Comparison of ENCODE assay signal across 13 cellular contexts in genomic region chr17:75645501-75645888, GRCh38. TPM values are rescaled to one million over a fixed set of nuclear protein-coding genes. Genes with fewer than 3 reads are reported as not detected.
DNase-seq lines count a peak whose midpoint lies in the region; ATAC-seq and TF ChIP-seq lines count a peak whose summit lies in the region.
"Had no signal": no experiment of that assay in that cellular context is flagged by ENCODE, and none has a peak within 500 bp of the region (broad histone marks: within the 10 kb centered on the region; RNA-seq: fewer than 3 reads in every experiment).

No MANE protein-coding gene starts in this region.

- H3K36me3 Mint-ChIP-seq in T-helper 2 cell treated with Interferon-gamma antibody and Interleukin-4, amounts not matched to agents 5 μg/mL and 100 μg/mL, for 36 hours (ENCODE audit: low read depth): no peaks in the 10 kb centered on the region

- H3K9me2 ChIP-seq in MM.1S (replicated peaks; ENCODE audit: insufficient read depth, low read length): no peaks in the 10 kb centered on the region

- H3F3A ChIP-seq in MM.1S (ENCODE audit: insufficient read depth, low read length): peaks cover 32% of the 10 kb centered on the region

- H3K27ac ChIP-seq in BLaER1 (peak overlapping the region; percentile 82), MM.1S (ENCODE audit: low read length) (peak overlapping the region; percentile 97), caudate nucleus (ENCODE audit: low read depth, low read length) (peak overlapping the region; percentile 99), mesodermal cell (ENCODE audit: low read depth, low read length, severe bottlenecking) (peak overlapping the region; percentile 47)
- H3K27ac ChIP-seq: psoas muscle, thoracic aorta, WERI-Rb-1 had no signal

- H3K9ac ChIP-seq in BLaER1: peak overlapping the region; percentile 48; the same call in 1 of the 2 replicates
- H3K9ac ChIP-seq in MM.1S (ENCODE audit: low read length): peak overlapping the region; percentile 75

- H3K4me1 ChIP-seq in BLaER1 (peaks cover 29% of the 10 kb centered on the region), MM.1S (ENCODE audit: low read length) (peaks cover 48% of the 10 kb centered on the region), mesodermal cell (ENCODE audit: control insufficient read depth, insufficient read depth, low read length, poor library complexity, severe bottlenecking) (peaks cover 16% of the 10 kb centered on the region)
- H3K4me1 ChIP-seq: psoas muscle had no signal

- no peaks in the 10 kb centered on the region for H3K9me3 Mint-ChIP-seq in T-helper 2 cell treated with Interferon-gamma antibody and Interleukin-4, amounts not matched to agents 5 μg/mL and 100 μg/mL, for 36 hours
- H3K9me3 Mint-ChIP-seq: CD8-positive, alpha-beta T cell had no signal

- no peak overlapping the region for H3K27ac Mint-ChIP-seq in T-helper 2 cell treated with Interferon-gamma antibody and Interleukin-4, amounts not matched to agents 5 μg/mL and 100 μg/mL, for 36 hours

- 75 to 80% methylated on average over 6 of the region's 7 CpGs for WGBS in mesodermal cell (ENCODE audit: insufficient coverage in 2 of 2), 2 experiments

- H3K4me3 Mint-ChIP-seq in T-helper 2 cell treated with Interferon-gamma antibody and Interleukin-4, amounts not matched to agents 5 μg/mL and 100 μg/mL, for 36 hours: no peak overlapping the region
- H3K4me3 Mint-ChIP-seq: CD8-positive, alpha-beta T cell had no signal

- H3K27me3 ChIP-seq in BLaER1: no peaks in the 10 kb centered on the region
- no peaks in the 10 kb centered on the region for H3K27me3 ChIP-seq in MM.1S (replicated peaks; ENCODE audit: insufficient read depth, low read length)

- DNase-seq in MM.1S: peak; percentile 86
- DNase-seq in caudate nucleus (lab: John Stamatoyannopoulos, UW): no peak
- DNase-seq in stimulated activated naive CD4-positive, alpha-beta T cell (lab: John Stamatoyannopoulos, UW): no peak
- DNase-seq in nucleus accumbens (lab: John Stamatoyannopoulos, UW): no peak
- no peak for DNase-seq in T-helper 2 cell treated with Interferon-gamma antibody and Interleukin-4, amounts not matched to agents 5 μg/mL and 100 μg/mL, for 36 hours (ENCODE audit: low spot score)
- DNase-seq: cortex of kidney, psoas muscle, WERI-Rb-1 had no signal

- no peak overlapping the region for H2AFZ ChIP-seq in MM.1S (ENCODE audit: low read length)

- TF ChIP-seq CTCF in MM.1S (IDR thresholded peaks at IDR 0.05; ENCODE audit: low read length): no peak

- H3K4me3 ChIP-seq in BLaER1 (no peak overlapping the region), MM.1S (ENCODE audit: low read length) (no peak overlapping the region; the same call in 1 of the 2 replicates), mesodermal cell (ENCODE audit: extremely low read depth, insufficient read depth, low read length, poor library complexity, severe bottlenecking) (no peak overlapping the region)
- H3K4me3 ChIP-seq: psoas muscle, thoracic aorta had no signal

- no peaks in the 10 kb centered on the region for H3K9me3 ChIP-seq in BLaER1
- H3K9me3 ChIP-seq in MM.1S (replicated peaks; ENCODE audit: insufficient read depth, low read length): no peaks in the 10 kb centered on the region
- H3K9me3 ChIP-seq in mesodermal cell (ENCODE audit: control insufficient read depth, low read length): no peaks in the 10 kb centered on the region
- H3K9me3 ChIP-seq: psoas muscle, thoracic aorta had no signal

- peaks cover 4% of the 10 kb centered on the region; the same call in 1 of the 2 replicates for H4K20me1 ChIP-seq in BLaER1
- no peaks in the 10 kb centered on the region for H4K20me1 ChIP-seq in MM.1S (ENCODE audit: insufficient read depth, low read length)

- H3K36me3 ChIP-seq in BLaER1 (peaks cover 61% of the 10 kb centered on the region), MM.1S (replicated peaks; ENCODE audit: insufficient read depth, low read length) (no peaks in the 10 kb centered on the region; the same call in 1 of the 2 replicates), mesodermal cell (ENCODE audit: control insufficient read depth, insufficient read depth, low read length) (peaks cover 29% of the 10 kb centered on the region)

- no peaks in the 10 kb centered on the region for H3K27me3 Mint-ChIP-seq in T-helper 2 cell treated with Interferon-gamma antibody and Interleukin-4, amounts not matched to agents 5 μg/mL and 100 μg/mL, for 36 hours (ENCODE audit: low read depth)

- H3K79me2 ChIP-seq in MM.1S (ENCODE audit: low read length): peaks cover 18% of the 10 kb centered on the region; the same call in 1 of the 2 replicates

- no peak for ATAC-seq in HG03571 (IDR thresholded peaks at IDR 0.05; ENCODE audit: unreplicated experiment)

- H3K4me1 Mint-ChIP-seq in T-helper 2 cell treated with Interferon-gamma antibody and Interleukin-4, amounts not matched to agents 5 μg/mL and 100 μg/mL, for 36 hours (ENCODE audit: low read depth): peaks cover 8% of the 10 kb centered on the region

- H3K4me2 ChIP-seq in BLaER1 (peak overlapping the region; percentile 62), MM.1S (ENCODE audit: low read depth, low read length) (peak overlapping the region; percentile 50)

RNA-seq across cellular contexts. Expression of gene SMIM5, which starts 12.3 kb away (rescaled TPM):
- polyA plus RNA-seq in mesodermal cell (2013, experiment 1 of 2): not detected
- polyA plus RNA-seq in mesodermal cell (2013, experiment 2 of 2): not detected

RNA-seq across cellular contexts. Expression of gene RECQL5, which starts 21.5 kb away (rescaled TPM):
- polyA plus RNA-seq in mesodermal cell (2013, experiment 1 of 2): 31.4 TPM
- 27.7 TPM for polyA plus RNA-seq in mesodermal cell (2013, experiment 2 of 2)

RNA-seq across cellular contexts. Expression of gene SAP30BP, which starts 21.6 kb away (rescaled TPM):
- polyA plus RNA-seq in mesodermal cell (2013, experiment 1 of 2): 95.8 TPM
- polyA plus RNA-seq in mesodermal cell (2013, experiment 2 of 2): 91.9 TPM

RNA-seq across cellular contexts. Expression of gene MYO15B, which starts 57.9 kb away (rescaled TPM):
- polyA plus RNA-seq in mesodermal cell (2013, experiment 1 of 2): 35.3 TPM
- 28.7 TPM for polyA plus RNA-seq in mesodermal cell (2013, experiment 2 of 2)

Comparison
In these comparisons a context has a peak if more than half of its experiments do, and no peak if none do; other contexts are left out.
1. H3K27ac ChIP-seq: peak in every context shown above with its lines; median percentile 99 in caudate nucleus; 97 in MM.1S; 82 in BLaER1; 47 in mesodermal cell.